ENCODE assay signal across 1 cellular context in the genomic region with DNA sequence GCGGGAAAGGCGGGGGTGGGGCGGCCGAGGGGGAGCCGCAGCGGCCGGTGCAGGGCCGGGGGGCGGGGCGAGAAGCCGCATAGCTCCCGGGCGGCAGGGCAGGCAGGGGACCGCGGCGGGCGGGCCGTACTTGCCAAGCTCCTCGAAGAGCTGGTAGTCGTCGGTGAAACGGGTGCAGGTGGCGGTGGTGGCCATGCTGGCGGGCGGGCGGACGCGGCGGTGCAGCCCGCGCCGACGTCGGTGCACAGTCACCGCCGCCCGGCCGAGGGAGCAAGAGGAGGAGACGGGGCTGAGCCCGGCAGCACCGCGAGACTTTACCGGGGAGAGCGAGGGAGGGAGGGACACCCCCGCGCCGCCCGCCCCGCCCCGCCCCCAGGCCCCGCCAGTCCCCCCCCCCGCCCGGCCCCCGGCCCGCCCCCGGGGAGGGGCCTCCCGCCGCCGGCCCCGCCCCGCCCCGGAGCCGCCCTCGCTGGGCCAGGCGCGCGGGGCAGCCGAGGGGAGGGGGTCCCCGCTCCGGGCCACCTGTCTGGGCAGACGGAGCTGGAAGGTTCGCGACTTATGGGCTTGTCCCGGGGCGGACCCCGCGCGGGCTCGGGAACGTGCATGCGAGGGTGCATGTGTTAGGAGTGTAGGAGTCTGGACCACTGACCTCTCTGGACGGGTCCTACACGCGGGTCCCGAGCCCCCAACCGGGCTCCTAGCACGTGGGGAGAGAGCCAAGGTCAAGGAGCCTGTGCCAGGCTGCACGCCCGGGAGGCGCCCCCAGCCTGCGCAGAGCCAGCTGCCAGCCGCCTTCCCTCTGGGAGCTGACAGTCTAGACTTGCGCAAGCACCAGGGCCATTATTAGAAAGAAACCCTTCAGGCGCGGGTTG.
TF ChIP-seq lines count a peak whose summit lies in the region.

A gene (minus strand): TSS at position 289 of the 872 bp plus-strand sequence. CDS start 94 bp downstream, at position 195.

TF ChIP-seq in HepG2, 621 proteins besides CTCF, POLR2A, EP300 and RAD21 (continued from another document and continues in another):
- TF ChIP-seq, protein P1, sequence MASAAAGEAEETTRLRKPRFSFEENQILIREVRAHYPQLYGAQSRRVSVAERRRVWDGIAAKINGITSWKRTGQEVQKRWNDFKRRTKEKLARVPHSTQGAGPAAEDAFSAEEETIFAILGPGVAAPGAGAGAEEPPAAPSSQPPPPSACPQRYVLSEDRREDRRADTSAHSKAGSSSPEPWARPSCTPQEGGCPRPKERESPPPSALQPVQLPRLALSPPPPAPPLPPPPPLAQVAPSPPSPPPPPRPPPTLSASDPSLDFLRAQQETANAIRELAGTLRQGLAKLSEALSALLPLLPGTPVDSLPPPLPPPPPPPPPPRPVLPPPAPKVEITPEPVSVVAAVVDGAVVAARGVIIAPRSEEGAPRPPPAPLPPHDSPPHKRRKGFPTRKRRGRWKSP (CRISPR knock-in tag; IDR thresholded peaks at IDR 0.05), result 0 out of 2 replicates have a peak, but pooled peaks have one; percentile 37
- TF ChIP-seq MXD4 (CRISPR knock-in tag; IDR thresholded peaks at IDR 0.05) (no peak), ZNF24 (IDR thresholded peaks at IDR 0.05) (no peak), TRIM24 (CRISPR knock-in tag; IDR thresholded peaks at IDR 0.05) (no peak), TCF7 (IDR thresholded peaks at IDR 0.05; ENCODE audit: low read depth) (no peak), NFIC (IDR thresholded peaks at IDR 0.05; ENCODE audit: low read length) (no peak), MBD4 (IDR thresholded peaks at IDR 0.05; ENCODE audit: borderline replicate concordance, low read length) (no peak), ZFP90 (CRISPR knock-in tag; IDR thresholded peaks at IDR 0.05; ENCODE audit: borderline replicate concordance) (no peak), HOXD1 (CRISPR knock-in tag; IDR thresholded peaks at IDR 0.05) (no peak), KAT2B (IDR thresholded peaks at IDR 0.05; ENCODE audit: borderline replicate concordance, low read depth, low read length) (no peak), ELF3 (CRISPR knock-in tag; IDR thresholded peaks at IDR 0.05) (no peak), GATAD1 (CRISPR knock-in tag; IDR thresholded peaks at IDR 0.05) (no peak), MYC (CRISPR knock-in tag; IDR thresholded peaks at IDR 0.05; ENCODE audit: borderline replicate concordance) (peak; percentile 74; the same call in 1 of the 2 replicates), BORCS8-MEF2B (CRISPR knock-in tag; IDR thresholded peaks at IDR 0.05) (no peak), ZMYM3 (CRISPR knock-in tag; IDR thresholded peaks at IDR 0.05) (peak; percentile 81), ZSCAN25 (CRISPR knock-in tag; IDR thresholded peaks at IDR 0.05) (no peak), ZNF3 (CRISPR knock-in tag; IDR thresholded peaks at IDR 0.05) (no peak), RNF2 (conservative IDR thresholded peaks at IDR 0.05; ENCODE audit: low read depth) (no peak), ARNT2 (CRISPR knock-in tag; IDR thresholded peaks at IDR 0.05; ENCODE audit: low read depth) (peak; percentile 28; the same call in 1 of the 2 replicates), POLR2G (IDR thresholded peaks at IDR 0.05; ENCODE audit: low read depth, low read length) (peak; percentile 69), ZC3H13 (CRISPR knock-in tag; IDR thresholded peaks at IDR 0.05) (no peak), ZNF468 (CRISPR knock-in tag; IDR thresholded peaks at IDR 0.05) (no peak), CHD2 (IDR thresholded peaks at IDR 0.05; ENCODE audit: low read depth, low read length) (peak; percentile 88), ZNF839 (CRISPR knock-in tag; IDR thresholded peaks at IDR 0.05; ENCODE audit: borderline replicate concordance) (no peak), ESRRA (CRISPR knock-in tag; IDR thresholded peaks at IDR 0.05; ENCODE audit: low read depth) (no peak; the same call in 1 of the 2 replicates), ATM (IDR thresholded peaks at IDR 0.05; ENCODE audit: borderline replicate concordance) (no peak), TBX2 (CRISPR knock-in tag; IDR thresholded peaks at IDR 0.05; ENCODE audit: borderline replicate concordance) (no peak; the same call in 1 of the 2 replicates), TARDBP (CRISPR knock-in tag; IDR thresholded peaks at IDR 0.05) (no peak), PPARG (CRISPR knock-in tag; conservative IDR thresholded peaks at IDR 0.05) (no peak), ARNTL (CRISPR knock-in tag; IDR thresholded peaks at IDR 0.05) (peak; percentile 50; the same call in 1 of the 2 replicates), GTF2F1 (IDR thresholded peaks at IDR 0.05; ENCODE audit: low read length) (no peak), HHEX (CRISPR knock-in tag; IDR thresholded peaks at IDR 0.05) (no peak), PHF21A (CRISPR knock-in tag; IDR thresholded peaks at IDR 0.05) (peak; percentile 56; the same call in 1 of the 2 replicates), SP4 (CRISPR knock-in tag; IDR thresholded peaks at IDR 0.05) (peak; percentile 43; the same call in 1 of the 2 replicates), ZNF598 (CRISPR knock-in tag; IDR thresholded peaks at IDR 0.05; ENCODE audit: borderline replicate concordance) (peak; percentile 62; the same call in 1 of the 2 replicates), SIN3B (IDR thresholded peaks at IDR 0.05; ENCODE audit: low read length) (no peak), ZNF782 (CRISPR knock-in tag; IDR thresholded peaks at IDR 0.05; ENCODE audit: borderline replicate concordance) (0 out of 2 replicates have a peak, but pooled peaks have one; percentile 64), KDM5B (CRISPR knock-in tag; IDR thresholded peaks at IDR 0.05; ENCODE audit: borderline replicate concordance) (no peak), ZNF792 (CRISPR knock-in tag; IDR thresholded peaks at IDR 0.05) (no peak)
- TF ChIP-seq, protein P2, sequence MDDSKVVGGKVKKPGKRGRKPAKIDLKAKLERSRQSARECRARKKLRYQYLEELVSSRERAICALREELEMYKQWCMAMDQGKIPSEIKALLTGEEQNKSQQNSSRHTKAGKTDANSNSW (CRISPR knock-in tag; IDR thresholded peaks at IDR 0.05; ENCODE audit: borderline replicate concordance), result no peak
- TF ChIP-seq, protein P3, sequence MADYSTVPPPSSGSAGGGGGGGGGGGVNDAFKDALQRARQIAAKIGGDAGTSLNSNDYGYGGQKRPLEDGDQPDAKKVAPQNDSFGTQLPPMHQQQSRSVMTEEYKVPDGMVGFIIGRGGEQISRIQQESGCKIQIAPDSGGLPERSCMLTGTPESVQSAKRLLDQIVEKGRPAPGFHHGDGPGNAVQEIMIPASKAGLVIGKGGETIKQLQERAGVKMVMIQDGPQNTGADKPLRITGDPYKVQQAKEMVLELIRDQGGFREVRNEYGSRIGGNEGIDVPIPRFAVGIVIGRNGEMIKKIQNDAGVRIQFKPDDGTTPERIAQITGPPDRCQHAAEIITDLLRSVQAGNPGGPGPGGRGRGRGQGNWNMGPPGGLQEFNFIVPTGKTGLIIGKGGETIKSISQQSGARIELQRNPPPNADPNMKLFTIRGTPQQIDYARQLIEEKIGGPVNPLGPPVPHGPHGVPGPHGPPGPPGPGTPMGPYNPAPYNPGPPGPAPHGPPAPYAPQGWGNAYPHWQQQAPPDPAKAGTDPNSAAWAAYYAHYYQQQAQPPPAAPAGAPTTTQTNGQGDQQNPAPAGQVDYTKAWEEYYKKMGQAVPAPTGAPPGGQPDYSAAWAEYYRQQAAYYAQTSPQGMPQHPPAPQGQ (CRISPR knock-in tag; IDR thresholded peaks at IDR 0.05; ENCODE audit: borderline replicate concordance), result no peak
- TF ChIP-seq, protein P4, sequence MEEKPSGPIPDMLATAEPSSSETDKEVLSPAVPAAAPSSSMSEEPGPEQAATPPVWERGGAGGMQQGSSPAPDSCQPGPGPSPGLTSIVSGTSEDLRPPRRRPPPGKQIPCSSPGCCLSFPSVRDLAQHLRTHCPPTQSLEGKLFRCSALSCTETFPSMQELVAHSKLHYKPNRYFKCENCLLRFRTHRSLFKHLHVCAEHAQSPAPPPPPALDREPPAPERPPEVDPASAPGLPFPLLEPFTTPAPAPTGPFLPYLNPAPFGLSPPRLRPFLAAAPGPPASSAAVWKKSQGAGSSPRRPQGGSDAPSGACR (CRISPR knock-in tag; IDR thresholded peaks at IDR 0.05), result 0 out of 2 replicates have a peak, but pooled peaks have one; percentile 9
- TF ChIP-seq, protein P5, sequence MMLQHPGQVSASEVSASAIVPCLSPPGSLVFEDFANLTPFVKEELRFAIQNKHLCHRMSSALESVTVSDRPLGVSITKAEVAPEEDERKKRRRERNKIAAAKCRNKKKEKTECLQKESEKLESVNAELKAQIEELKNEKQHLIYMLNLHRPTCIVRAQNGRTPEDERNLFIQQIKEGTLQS (CRISPR knock-in tag; IDR thresholded peaks at IDR 0.05), result no peak; the same call in 1 of the 2 replicates
- TF ChIP-seq, protein P6, sequence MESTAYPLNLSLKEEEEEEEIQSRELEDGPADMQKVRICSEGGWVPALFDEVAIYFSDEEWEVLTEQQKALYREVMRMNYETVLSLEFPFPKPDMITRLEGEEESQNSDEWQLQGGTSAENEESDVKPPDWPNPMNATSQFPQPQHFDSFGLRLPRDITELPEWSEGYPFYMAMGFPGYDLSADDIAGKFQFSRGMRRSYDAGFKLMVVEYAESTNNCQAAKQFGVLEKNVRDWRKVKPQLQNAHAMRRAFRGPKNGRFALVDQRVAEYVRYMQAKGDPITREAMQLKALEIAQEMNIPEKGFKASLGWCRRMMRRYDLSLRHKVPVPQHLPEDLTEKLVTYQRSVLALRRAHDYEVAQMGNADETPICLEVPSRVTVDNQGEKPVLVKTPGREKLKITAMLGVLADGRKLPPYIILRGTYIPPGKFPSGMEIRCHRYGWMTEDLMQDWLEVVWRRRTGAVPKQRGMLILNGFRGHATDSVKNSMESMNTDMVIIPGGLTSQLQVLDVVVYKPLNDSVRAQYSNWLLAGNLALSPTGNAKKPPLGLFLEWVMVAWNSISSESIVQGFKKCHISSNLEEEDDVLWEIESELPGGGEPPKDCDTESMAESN (CRISPR knock-in tag; conservative IDR thresholded peaks at IDR 0.05), result peak; percentile 99
- TF ChIP-seq, protein P7, sequence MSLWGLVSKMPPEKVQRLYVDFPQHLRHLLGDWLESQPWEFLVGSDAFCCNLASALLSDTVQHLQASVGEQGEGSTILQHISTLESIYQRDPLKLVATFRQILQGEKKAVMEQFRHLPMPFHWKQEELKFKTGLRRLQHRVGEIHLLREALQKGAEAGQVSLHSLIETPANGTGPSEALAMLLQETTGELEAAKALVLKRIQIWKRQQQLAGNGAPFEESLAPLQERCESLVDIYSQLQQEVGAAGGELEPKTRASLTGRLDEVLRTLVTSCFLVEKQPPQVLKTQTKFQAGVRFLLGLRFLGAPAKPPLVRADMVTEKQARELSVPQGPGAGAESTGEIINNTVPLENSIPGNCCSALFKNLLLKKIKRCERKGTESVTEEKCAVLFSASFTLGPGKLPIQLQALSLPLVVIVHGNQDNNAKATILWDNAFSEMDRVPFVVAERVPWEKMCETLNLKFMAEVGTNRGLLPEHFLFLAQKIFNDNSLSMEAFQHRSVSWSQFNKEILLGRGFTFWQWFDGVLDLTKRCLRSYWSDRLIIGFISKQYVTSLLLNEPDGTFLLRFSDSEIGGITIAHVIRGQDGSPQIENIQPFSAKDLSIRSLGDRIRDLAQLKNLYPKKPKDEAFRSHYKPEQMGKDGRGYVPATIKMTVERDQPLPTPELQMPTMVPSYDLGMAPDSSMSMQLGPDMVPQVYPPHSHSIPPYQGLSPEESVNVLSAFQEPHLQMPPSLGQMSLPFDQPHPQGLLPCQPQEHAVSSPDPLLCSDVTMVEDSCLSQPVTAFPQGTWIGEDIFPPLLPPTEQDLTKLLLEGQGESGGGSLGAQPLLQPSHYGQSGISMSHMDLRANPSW (CRISPR knock-in tag; IDR thresholded peaks at IDR 0.05; ENCODE audit: borderline replicate concordance), result no peak
- TF ChIP-seq, protein P8, sequence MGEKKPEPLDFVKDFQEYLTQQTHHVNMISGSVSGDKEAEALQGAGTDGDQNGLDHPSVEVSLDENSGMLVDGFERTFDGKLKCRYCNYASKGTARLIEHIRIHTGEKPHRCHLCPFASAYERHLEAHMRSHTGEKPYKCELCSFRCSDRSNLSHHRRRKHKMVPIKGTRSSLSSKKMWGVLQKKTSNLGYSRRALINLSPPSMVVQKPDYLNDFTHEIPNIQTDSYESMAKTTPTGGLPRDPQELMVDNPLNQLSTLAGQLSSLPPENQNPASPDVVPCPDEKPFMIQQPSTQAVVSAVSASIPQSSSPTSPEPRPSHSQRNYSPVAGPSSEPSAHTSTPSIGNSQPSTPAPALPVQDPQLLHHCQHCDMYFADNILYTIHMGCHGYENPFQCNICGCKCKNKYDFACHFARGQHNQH (CRISPR knock-in tag; IDR thresholded peaks at IDR 0.05), result peak; percentile 39; the same call in 1 of the 2 replicates
- TF ChIP-seq, protein P9, sequence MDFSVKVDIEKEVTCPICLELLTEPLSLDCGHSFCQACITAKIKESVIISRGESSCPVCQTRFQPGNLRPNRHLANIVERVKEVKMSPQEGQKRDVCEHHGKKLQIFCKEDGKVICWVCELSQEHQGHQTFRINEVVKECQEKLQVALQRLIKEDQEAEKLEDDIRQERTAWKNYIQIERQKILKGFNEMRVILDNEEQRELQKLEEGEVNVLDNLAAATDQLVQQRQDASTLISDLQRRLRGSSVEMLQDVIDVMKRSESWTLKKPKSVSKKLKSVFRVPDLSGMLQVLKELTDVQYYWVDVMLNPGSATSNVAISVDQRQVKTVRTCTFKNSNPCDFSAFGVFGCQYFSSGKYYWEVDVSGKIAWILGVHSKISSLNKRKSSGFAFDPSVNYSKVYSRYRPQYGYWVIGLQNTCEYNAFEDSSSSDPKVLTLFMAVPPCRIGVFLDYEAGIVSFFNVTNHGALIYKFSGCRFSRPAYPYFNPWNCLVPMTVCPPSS (IDR thresholded peaks at IDR 0.05), result no peak
- TF ChIP-seq, protein P10, sequence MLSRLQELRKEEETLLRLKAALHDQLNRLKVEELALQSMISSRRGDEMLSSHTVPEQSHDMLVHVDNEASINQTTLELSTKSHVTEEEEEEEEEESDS (CRISPR knock-in tag; IDR thresholded peaks at IDR 0.05; ENCODE audit: borderline replicate concordance), result no peak
- TF ChIP-seq, protein P11, sequence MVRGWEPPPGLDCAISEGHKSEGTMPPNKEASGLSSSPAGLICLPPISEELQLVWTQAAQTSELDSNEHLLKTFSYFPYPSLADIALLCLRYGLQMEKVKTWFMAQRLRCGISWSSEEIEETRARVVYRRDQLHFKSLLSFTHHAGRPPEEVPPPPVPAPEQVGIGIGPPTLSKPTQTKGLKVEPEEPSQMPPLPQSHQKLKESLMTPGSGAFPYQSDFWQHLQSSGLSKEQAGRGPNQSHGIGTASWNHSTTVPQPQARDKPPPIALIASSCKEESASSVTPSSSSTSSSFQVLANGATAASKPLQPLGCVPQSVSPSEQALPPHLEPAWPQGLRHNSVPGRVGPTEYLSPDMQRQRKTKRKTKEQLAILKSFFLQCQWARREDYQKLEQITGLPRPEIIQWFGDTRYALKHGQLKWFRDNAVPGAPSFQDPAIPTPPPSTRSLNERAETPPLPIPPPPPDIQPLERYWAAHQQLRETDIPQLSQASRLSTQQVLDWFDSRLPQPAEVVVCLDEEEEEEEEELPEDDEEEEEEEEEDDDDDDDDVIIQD (CRISPR knock-in tag; IDR thresholded peaks at IDR 0.05; ENCODE audit: low read depth), result no peak
- TF ChIP-seq, protein P12, sequence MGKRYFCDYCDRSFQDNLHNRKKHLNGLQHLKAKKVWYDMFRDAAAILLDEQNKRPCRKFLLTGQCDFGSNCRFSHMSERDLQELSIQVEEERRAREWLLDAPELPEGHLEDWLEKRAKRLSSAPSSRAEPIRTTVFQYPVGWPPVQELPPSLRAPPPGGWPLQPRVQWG (CRISPR knock-in tag; IDR thresholded peaks at IDR 0.05; ENCODE audit: borderline replicate concordance, low read depth), result no peak
- TF ChIP-seq, protein P13, sequence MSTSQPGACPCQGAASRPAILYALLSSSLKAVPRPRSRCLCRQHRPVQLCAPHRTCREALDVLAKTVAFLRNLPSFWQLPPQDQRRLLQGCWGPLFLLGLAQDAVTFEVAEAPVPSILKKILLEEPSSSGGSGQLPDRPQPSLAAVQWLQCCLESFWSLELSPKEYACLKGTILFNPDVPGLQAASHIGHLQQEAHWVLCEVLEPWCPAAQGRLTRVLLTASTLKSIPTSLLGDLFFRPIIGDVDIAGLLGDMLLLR (CRISPR knock-in tag; IDR thresholded peaks at IDR 0.05), result no peak
